13 cellular contexts compared by ENCODE assay signal in genomic region chr7:22111661-22112060, GRCh38.
"Had no signal": no experiment of that assay in that cellular context is flagged by ENCODE, and none has a peak within 500 bp of the region (broad histone marks: within the 10 kb centered on the region; RNA-seq: fewer than 3 reads in every experiment).

No MANE protein-coding gene starts in this region.

- H3K9me3 ChIP-seq: heart right ventricle, prostate gland, tibial artery had no signal

- H3K27ac ChIP-seq: epithelial cell of prostate, prostate gland, tibial artery had no signal

- H3K36me3 ChIP-seq: prostate gland had no signal

- H3K27me3 ChIP-seq: tibial artery had no signal

- H3K4me3 ChIP-seq: heart right ventricle, lung, prostate gland, tibial artery had no signal

- H3K4me1 ChIP-seq: prostate gland had no signal

- ATAC-seq: heart right ventricle; naive thymus-derived CD4-positive, alpha-beta T cell; stimulated activated naive CD8-positive, alpha-beta T cell treated with anti-CD3 and anti-CD28 coated beads, Interleukin-15, Interleukin-2, amounts not matched to agents 100 U/mL and 50 U/mL, for 24 hours had no signal

- DNase-seq: activated CD4-positive, alpha-beta memory T cell treated with anti-CD3 and anti-CD28 coated beads for 36 hours; activated CD4-positive, alpha-beta T cell treated with anti-CD3 and anti-CD28 coated beads for 48 hours; activated effector memory CD4-positive, alpha-beta T cell treated with anti-CD3 and anti-CD28 coated beads, Interleukin-2, amount 50 U/mL, for 16 hours; activated naive CD4-positive, alpha-beta T cell treated with anti-CD3 and anti-CD28 coated beads, Interleukin-2, amount 10 ng/mL, durations not matched to agents 7 days and 5 days; activated T-cell treated with anti-CD3 and anti-CD28 coated beads for 4 hours; heart right ventricle; naive thymus-derived CD4-positive, alpha-beta T cell; stimulated activated CD4-positive, alpha-beta T cell treated with anti-CD3 and anti-CD28 coated beads, Interleukin-4, amount 100 ng/mL, for 24 hours; stimulated activated naive CD8-positive, alpha-beta T cell treated with anti-CD3 and anti-CD28 coated beads, Interleukin-15, Interleukin-2, amounts not matched to agents 100 U/mL and 50 U/mL, for 24 hours; tibial artery had no signal
